ENCODE assay signal across 19 cellular contexts in the genomic region with DNA sequence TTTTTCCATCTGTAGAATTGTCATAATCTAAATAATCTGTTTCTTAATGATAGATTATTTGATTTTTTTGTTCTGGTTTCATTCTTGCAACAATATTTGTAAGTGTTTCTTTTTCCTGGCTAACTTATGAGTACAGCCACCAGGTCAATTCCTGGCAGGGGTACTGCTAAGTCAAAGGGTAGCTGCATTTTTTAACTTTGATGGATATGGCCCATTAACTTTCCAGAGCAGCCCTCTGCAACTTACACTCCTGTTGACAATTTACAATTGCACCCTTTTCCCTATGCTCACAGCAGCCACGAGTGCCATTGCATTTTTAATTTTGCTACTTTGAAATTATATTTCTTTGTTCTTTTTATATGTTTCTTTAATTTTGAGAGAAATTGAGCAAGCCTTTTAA.
DNase-seq lines count a peak whose midpoint lies in the region; ATAC-seq, FAIRE-seq and TF ChIP-seq lines count a peak whose summit lies in the region.
"Had no signal": no experiment of that assay in that cellular context is flagged by ENCODE, and none has a peak within 500 bp of the region (broad histone marks: within the 10 kb centered on the region; RNA-seq: fewer than 3 reads in every experiment).

No MANE protein-coding gene starts in this region.

- peak overlapping the region; percentile 84 to 86 for H3K27ac Mint-ChIP-seq in T-cell
- H3K27ac Mint-ChIP-seq: activated CD4-positive, alpha-beta memory T cell treated with anti-CD3 and anti-CD28 coated beads for 36 hours had no signal

- H3K9me3 Mint-ChIP-seq in T-cell = no peaks in the 10 kb centered on the region
- H3K9me3 Mint-ChIP-seq: activated CD4-positive, alpha-beta memory T cell treated with anti-CD3 and anti-CD28 coated beads for 36 hours had no signal

- POLR2A ChIA-PET in T-cell (lab: Charles Lee) (no interaction called here), HepG2 (lab: Yijun Ruan, JAX) (no interaction called here)

- H3K4me3 ChIP-seq in DND-41 (ENCODE audit: low read depth in 1 of 2, low read length in 2 of 2) (peak overlapping the region in 1 of 2 experiments; percentile 33; a peak in 1 of 4 replicates), HepG2 (replicated peaks in 1 of 3; ENCODE audit: insufficient read depth in 1 of 3, low read depth in 2 of 3, low read length in 3 of 3) (no peak overlapping the region), foreskin fibroblast (ENCODE audit: low read depth in 1 of 2, low read length in 2 of 2) (no peak overlapping the region)
- H3K4me3 ChIP-seq: thyroid gland had no signal

- H3K79me2 ChIP-seq in DND-41 (ENCODE audit: insufficient read depth, low read length) = no peaks in the 10 kb centered on the region
- no peaks in the 10 kb centered on the region for H3K79me2 ChIP-seq in HepG2 (ENCODE audit: insufficient read depth, low read length)

- H3K4me1 ChIP-seq in DND-41 (ENCODE audit: insufficient read depth, low read length) = peaks cover 29% of the 10 kb centered on the region
- no peaks in the 10 kb centered on the region for H3K4me1 ChIP-seq in HepG2 (ENCODE audit: insufficient read depth, low read length)

- TF ChIP-seq RAD21 in HepG2 (CRISPR knock-in tag; IDR thresholded peaks at IDR 0.05) = no peak

- FAIRE-seq in HepG2 (lab: Jason Lieb, UNC) = no peak

- H3K9ac ChIP-seq in DND-41 (ENCODE audit: low read depth, low read length) = peak overlapping the region; percentile 17
- H3K9ac ChIP-seq in HepG2 (ENCODE audit: insufficient read depth, low read depth, low read length) = no peak overlapping the region
- H3K9ac ChIP-seq: KMS-11 had no signal

- H2AFZ ChIP-seq in DND-41 (ENCODE audit: low read depth, low read length) (peak overlapping the region; percentile 69), HepG2 (ENCODE audit: low read length) (no peak overlapping the region)

- in situ Hi-C loops in HepG2 (cut with HindIII; ENCODE audit: extremely low pct_ligation_motif_present, low pct_unique_long_range_greater_than_20kb) = no loop called here

- CTCF ChIA-PET in T-cell (lab: Charles Lee) = no interaction called here
- CTCF ChIA-PET in HepG2 (lab: Yijun Ruan, JAX; ENCODE audit: low intra/inter-chr PET ratio, low total read pairs) = no interaction called here

- H3K27me3 ChIP-seq in DND-41 (ENCODE audit: insufficient read depth, low read length, poor library complexity) = no peaks in the 10 kb centered on the region
- H3K27me3 ChIP-seq in HepG2 (ENCODE audit: control insufficient read depth in 1 of 2, insufficient read depth in 2 of 2, low read length in 2 of 2) = peaks cover 0 to 12% of the 10 kb centered on the region in 2 experiments; a peak in 2 of 5 replicates
- H3K27me3 ChIP-seq: thyroid gland had no signal

- intact Hi-C loops in HepG2 (cut with micrococcal nuclease; ENCODE audit: unreplicated experiment) = no loop called here

- no peaks in the 10 kb centered on the region for H3K36me3 Mint-ChIP-seq in T-cell
- H3K36me3 Mint-ChIP-seq: activated CD4-positive, alpha-beta memory T cell treated with anti-CD3 and anti-CD28 coated beads for 36 hours had no signal

- H3K9me3 ChIP-seq in DND-41 (ENCODE audit: insufficient read depth, low read length, severe bottlenecking) (no peaks in the 10 kb centered on the region), HepG2 (ENCODE audit: low read length) (no peaks in the 10 kb centered on the region)
- H3K9me3 ChIP-seq: thyroid gland had no signal

- TF ChIP-seq EP300 in HepG2 (IDR thresholded peaks at IDR 0.05; ENCODE audit: low read depth in 2 of 2, low read length in 2 of 2) = no peak
- no peak for TF ChIP-seq EP300 in HepG2 (CRISPR knock-in tag; IDR thresholded peaks at IDR 0.05; ENCODE audit: borderline replicate concordance)

- H3K27ac ChIP-seq in DND-41 (ENCODE audit: low read length) = peak overlapping the region; percentile 79
- no peak overlapping the region for H3K27ac ChIP-seq in HepG2 (ENCODE audit: extremely low read length, insufficient read depth, low read length)
- H3K27ac ChIP-seq: KMS-11, thyroid gland had no signal

- TF ChIP-seq CTCF in DND-41 (IDR thresholded peaks at IDR 0.05; ENCODE audit: borderline replicate concordance, extremely low read depth, low read length, poor library complexity, severe bottlenecking) = no peak
- no peak for TF ChIP-seq CTCF in HepG2 (CRISPR knock-in tag; IDR thresholded peaks at IDR 0.05)
- TF ChIP-seq CTCF in foreskin fibroblast (IDR thresholded peaks at IDR 0.05; ENCODE audit: low read depth, low read length) = no peak

- ATAC-seq in DND-41 (ENCODE audit: insufficient read depth, low read depth) (no peak), T-cell (replicated peaks in 1 of 4) (no peak), HepG2 (no peak)
- ATAC-seq: Right ventricle myocardium inferior had no signal

- peak; percentile 3 for DNase-seq in activated CD8-positive, alpha-beta memory T cell treated with anti-CD3 and anti-CD28 coated beads for 24 hours
- DNase-seq in activated CD8-positive, alpha-beta memory T cell treated with anti-CD3 and anti-CD28 coated beads, Interleukin-2, amount 50 U/mL, for 48 hours = no peak
- DNase-seq in DND-41 = no peak
- DNase-seq in T-cell = no peak
- peak; percentile 57 for DNase-seq in left kidney (ENCODE audit: low read depth, low spot score)
- no peak for DNase-seq in NOMO-1 treated with dmso at 0.1 percent for 144 hours (lab: John Stamatoyannopoulos, UW; ENCODE audit: unreplicated experiment)
- DNase-seq in HepG2 (ENCODE audit: low spot score) = no peak
- DNase-seq in foreskin fibroblast = no peak
- DNase-seq: activated CD4-positive, alpha-beta memory T cell treated with anti-CD3 and anti-CD28 coated beads for 36 hours; activated effector memory CD4-positive, alpha-beta T cell treated with Interleukin-2 at 50 U/mL for 16 hours; amygdala; cortex of kidney; NCI-H187 treated with DMSO at 0.1 percent for 48 hours; NCI-H748 treated with DMSO at 0.1 percent for 48 hours; nucleus accumbens; stimulated activated CD4-positive, alpha-beta T cell treated with anti-CD3 and anti-CD28 coated beads, Interleukin-1b, Interleukin-23, amount 100 ng/mL, for 48 hours; thyroid gland had no signal

- H4K20me1 ChIP-seq in DND-41 (ENCODE audit: insufficient read depth, low read length) (no peaks in the 10 kb centered on the region), HepG2 (ENCODE audit: insufficient read depth, low read length) (no peaks in the 10 kb centered on the region)

- 2% methylated on average over 1 of the region's 1 CpG for WGBS in HepG2 (ENCODE audit: low lambda C conversion rate)

- no TSS peak for BruUV-seq in HepG2 (replicated peaks; lab: Mats Ljungman, UMichigan)

- no peak for TF ChIP-seq POLR2A in HepG2 (IDR thresholded peaks at IDR 0.05; ENCODE audit: insufficient read depth in 1 of 2, low read depth in 2 of 2, low read length in 2 of 2)

- no peaks in the 10 kb centered on the region for H3K27me3 Mint-ChIP-seq in T-cell
- H3K27me3 Mint-ChIP-seq: activated CD4-positive, alpha-beta memory T cell treated with anti-CD3 and anti-CD28 coated beads for 36 hours had no signal

- peaks cover 19 to 23% (median 20%) of the 10 kb centered on the region in 3 donors for H3K4me1 Mint-ChIP-seq in T-cell

- H3K36me3 ChIP-seq in DND-41 (ENCODE audit: insufficient read depth, low read length) (no peaks in the 10 kb centered on the region), HepG2 (replicated peaks in 1 of 2; ENCODE audit: control insufficient read depth in 1 of 2, insufficient read depth in 2 of 2, low read length in 2 of 2) (no peaks in the 10 kb centered on the region)
- H3K36me3 ChIP-seq: thyroid gland had no signal

- peak overlapping the region in 2 of 3 donors; percentile 40 to 59 for H3K4me3 Mint-ChIP-seq in T-cell

- H3K4me2 ChIP-seq in DND-41 (ENCODE audit: insufficient read depth, low read length) = peak overlapping the region; percentile 51
- no peak overlapping the region for H3K4me2 ChIP-seq in HepG2 (ENCODE audit: low read depth, low read length)
- H3K4me2 ChIP-seq: KMS-11 had no signal

TF ChIP-seq in HepG2, 621 proteins besides CTCF, POLR2A, EP300 and RAD21 (continues in another document):
- TF ChIP-seq KDM3A (CRISPR knock-in tag; IDR thresholded peaks at IDR 0.05; ENCODE audit: low read depth) (no peak), ZFP41 (CRISPR knock-in tag; IDR thresholded peaks at IDR 0.05; ENCODE audit: borderline replicate concordance) (no peak), ZNF720 (CRISPR knock-in tag; IDR thresholded peaks at IDR 0.05) (no peak), DR1 (CRISPR knock-in tag; IDR thresholded peaks at IDR 0.05) (no peak), ZNF549 (CRISPR knock-in tag; IDR thresholded peaks at IDR 0.05) (no peak), RARG (CRISPR knock-in tag; IDR thresholded peaks at IDR 0.05; ENCODE audit: low read depth) (no peak), REL (CRISPR knock-in tag; conservative IDR thresholded peaks at IDR 0.05) (no peak), TAF15 (IDR thresholded peaks at IDR 0.05; ENCODE audit: low read depth, low read length, poor library complexity, severe bottlenecking) (no peak), ETV6 (CRISPR knock-in tag; conservative IDR thresholded peaks at IDR 0.05) (no peak), CEBPB (IDR thresholded peaks at IDR 0.05; ENCODE audit: borderline replicate concordance, low read depth, low read length) (no peak)
- TF ChIP-seq, protein P1, sequence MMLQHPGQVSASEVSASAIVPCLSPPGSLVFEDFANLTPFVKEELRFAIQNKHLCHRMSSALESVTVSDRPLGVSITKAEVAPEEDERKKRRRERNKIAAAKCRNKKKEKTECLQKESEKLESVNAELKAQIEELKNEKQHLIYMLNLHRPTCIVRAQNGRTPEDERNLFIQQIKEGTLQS (CRISPR knock-in tag; IDR thresholded peaks at IDR 0.05) = no peak
- TF ChIP-seq, protein P2, sequence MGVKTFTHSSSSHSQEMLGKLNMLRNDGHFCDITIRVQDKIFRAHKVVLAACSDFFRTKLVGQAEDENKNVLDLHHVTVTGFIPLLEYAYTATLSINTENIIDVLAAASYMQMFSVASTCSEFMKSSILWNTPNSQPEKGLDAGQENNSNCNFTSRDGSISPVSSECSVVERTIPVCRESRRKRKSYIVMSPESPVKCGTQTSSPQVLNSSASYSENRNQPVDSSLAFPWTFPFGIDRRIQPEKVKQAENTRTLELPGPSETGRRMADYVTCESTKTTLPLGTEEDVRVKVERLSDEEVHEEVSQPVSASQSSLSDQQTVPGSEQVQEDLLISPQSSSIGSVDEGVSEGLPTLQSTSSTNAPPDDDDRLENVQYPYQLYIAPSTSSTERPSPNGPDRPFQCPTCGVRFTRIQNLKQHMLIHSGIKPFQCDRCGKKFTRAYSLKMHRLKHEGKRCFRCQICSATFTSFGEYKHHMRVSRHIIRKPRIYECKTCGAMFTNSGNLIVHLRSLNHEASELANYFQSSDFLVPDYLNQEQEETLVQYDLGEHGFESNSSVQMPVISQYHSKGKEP (CRISPR knock-in tag; IDR thresholded peaks at IDR 0.05) = no peak

Comparison
In these comparisons a context has a peak if more than half of its experiments do, and no peak if none do; other contexts are left out.
1. DNase-seq: peak in activated CD8-positive, alpha-beta memory T cell treated with anti-CD3 and anti-CD28 coated beads for 24 hours (single experiment) and left kidney (single experiment); none in activated CD8-positive, alpha-beta memory T cell treated with anti-CD3 and anti-CD28 coated beads, Interleukin-2, amount 50 U/mL, for 48 hours (single experiment), DND-41 (single experiment), T-cell (0 of 34), NOMO-1 treated with dmso at 0.1 percent for 144 hours (single experiment), HepG2 (single experiment) and foreskin fibroblast (0 of 2).